Comparison of ENCODE assay signal across 1 cellular context in the genomic region with DNA sequence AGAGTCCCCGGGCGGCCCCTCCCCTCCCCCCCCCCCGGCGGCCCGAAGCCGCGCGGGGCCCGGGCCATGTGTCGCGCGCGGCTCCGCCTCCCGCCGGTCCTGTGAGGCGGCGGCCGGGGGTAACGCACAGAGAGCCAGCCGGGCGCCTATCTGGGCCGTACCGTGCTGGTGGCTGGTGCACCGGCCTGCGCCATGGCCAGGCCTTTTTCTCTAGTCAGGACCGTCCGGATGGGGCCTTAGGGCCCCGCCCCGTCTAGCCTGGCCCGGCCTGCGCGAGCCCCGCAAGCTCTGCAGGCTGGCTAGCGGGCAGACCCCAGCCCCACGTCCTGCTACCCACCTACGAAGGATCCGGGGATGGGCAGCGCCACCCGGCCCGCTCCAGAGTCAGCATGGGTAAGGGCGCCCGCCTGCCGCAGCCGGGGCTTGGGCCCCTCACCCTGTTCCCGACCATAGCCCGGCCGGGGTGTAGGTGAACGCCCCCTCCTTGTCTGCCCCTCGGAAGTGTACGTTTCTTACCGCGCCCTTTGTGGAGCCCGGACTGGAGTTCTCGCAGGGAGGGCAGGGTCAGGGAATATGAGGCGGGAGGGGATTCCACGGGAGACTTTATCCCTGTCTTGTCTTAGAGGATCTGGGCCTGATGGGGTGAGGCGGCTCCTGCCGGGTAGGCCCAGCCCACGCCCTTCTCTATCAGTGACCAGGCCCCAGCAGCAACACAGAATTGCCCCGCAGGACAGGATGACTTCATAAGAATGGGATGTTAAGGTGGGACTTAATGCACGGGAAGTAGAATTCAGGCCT.
TF ChIP-seq lines count a peak whose summit lies in the region.

A gene with protein sequence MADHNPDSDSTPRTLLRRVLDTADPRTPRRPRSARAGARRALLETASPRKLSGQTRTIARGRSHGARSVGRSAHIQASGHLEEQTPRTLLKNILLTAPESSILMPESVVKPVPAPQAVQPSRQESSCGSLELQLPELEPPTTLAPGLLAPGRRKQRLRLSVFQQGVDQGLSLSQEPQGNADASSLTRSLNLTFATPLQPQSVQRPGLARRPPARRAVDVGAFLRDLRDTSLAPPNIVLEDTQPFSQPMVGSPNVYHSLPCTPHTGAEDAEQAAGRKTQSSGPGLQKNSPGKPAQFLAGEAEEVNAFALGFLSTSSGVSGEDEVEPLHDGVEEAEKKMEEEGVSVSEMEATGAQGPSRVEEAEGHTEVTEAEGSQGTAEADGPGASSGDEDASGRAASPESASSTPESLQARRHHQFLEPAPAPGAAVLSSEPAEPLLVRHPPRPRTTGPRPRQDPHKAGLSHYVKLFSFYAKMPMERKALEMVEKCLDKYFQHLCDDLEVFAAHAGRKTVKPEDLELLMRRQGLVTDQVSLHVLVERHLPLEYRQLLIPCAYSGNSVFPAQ (minus strand): TSS at position 630 of the 798 bp plus-strand sequence. CDS start 13,834 bp downstream, outside the sequence.

TF ChIP-seq in HepG2, 621 proteins besides CTCF, POLR2A, EP300 and RAD21 (continued from another document and continues in another):
- TF ChIP-seq, protein P1, sequence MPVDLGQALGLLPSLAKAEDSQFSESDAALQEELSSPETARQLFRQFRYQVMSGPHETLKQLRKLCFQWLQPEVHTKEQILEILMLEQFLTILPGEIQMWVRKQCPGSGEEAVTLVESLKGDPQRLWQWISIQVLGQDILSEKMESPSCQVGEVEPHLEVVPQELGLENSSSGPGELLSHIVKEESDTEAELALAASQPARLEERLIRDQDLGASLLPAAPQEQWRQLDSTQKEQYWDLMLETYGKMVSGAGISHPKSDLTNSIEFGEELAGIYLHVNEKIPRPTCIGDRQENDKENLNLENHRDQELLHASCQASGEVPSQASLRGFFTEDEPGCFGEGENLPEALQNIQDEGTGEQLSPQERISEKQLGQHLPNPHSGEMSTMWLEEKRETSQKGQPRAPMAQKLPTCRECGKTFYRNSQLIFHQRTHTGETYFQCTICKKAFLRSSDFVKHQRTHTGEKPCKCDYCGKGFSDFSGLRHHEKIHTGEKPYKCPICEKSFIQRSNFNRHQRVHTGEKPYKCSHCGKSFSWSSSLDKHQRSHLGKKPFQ (CRISPR knock-in tag; IDR thresholded peaks at IDR 0.05; ENCODE audit: insufficient replicate concordance) = no peak
- TF ChIP-seq, protein P2, sequence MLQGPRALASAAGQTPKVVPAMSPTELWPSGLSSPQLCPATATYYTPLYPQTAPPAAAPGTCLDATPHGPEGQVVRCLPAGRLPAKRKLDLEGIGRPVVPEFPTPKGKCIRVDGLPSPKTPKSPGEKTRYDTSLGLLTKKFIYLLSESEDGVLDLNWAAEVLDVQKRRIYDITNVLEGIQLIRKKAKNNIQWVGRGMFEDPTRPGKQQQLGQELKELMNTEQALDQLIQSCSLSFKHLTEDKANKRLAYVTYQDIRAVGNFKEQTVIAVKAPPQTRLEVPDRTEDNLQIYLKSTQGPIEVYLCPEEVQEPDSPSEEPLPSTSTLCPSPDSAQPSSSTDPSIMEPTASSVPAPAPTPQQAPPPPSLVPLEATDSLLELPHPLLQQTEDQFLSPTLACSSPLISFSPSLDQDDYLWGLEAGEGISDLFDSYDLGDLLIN (CRISPR knock-in tag; IDR thresholded peaks at IDR 0.05; ENCODE audit: borderline replicate concordance) = no peak
- no peak for TF ChIP-seq ZNF788 (CRISPR knock-in tag; IDR thresholded peaks at IDR 0.05; ENCODE audit: borderline replicate concordance)
- TF ChIP-seq, protein P3, sequence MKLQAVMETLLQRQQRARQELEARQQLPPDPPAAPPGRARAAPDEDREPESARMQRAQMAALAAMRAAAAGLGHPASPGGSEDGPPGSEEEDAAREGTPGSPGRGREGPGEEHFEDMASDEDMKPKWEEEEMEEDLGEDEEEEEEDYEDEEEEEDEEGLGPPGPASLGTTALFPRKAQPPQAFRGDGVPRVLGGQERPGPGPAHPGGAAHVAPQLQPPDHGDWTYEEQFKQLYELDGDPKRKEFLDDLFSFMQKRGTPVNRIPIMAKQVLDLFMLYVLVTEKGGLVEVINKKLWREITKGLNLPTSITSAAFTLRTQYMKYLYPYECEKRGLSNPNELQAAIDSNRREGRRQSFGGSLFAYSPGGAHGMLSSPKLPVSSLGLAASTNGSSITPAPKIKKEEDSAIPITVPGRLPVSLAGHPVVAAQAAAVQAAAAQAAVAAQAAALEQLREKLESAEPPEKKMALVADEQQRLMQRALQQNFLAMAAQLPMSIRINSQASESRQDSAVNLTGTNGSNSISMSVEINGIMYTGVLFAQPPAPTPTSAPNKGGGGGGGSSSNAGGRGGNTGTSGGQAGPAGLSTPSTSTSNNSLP (IDR thresholded peaks at IDR 0.05; ENCODE audit: low read depth, low read length) = no peak
- TF ChIP-seq ZNF780A (CRISPR knock-in tag; IDR thresholded peaks at IDR 0.05) = no peak
- TF ChIP-seq, protein P4, sequence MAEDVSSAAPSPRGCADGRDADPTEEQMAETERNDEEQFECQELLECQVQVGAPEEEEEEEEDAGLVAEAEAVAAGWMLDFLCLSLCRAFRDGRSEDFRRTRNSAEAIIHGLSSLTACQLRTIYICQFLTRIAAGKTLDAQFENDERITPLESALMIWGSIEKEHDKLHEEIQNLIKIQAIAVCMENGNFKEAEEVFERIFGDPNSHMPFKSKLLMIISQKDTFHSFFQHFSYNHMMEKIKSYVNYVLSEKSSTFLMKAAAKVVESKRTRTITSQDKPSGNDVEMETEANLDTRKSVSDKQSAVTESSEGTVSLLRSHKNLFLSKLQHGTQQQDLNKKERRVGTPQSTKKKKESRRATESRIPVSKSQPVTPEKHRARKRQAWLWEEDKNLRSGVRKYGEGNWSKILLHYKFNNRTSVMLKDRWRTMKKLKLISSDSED (CRISPR knock-in tag; IDR thresholded peaks at IDR 0.05) = no peak
- TF ChIP-seq, protein P5, sequence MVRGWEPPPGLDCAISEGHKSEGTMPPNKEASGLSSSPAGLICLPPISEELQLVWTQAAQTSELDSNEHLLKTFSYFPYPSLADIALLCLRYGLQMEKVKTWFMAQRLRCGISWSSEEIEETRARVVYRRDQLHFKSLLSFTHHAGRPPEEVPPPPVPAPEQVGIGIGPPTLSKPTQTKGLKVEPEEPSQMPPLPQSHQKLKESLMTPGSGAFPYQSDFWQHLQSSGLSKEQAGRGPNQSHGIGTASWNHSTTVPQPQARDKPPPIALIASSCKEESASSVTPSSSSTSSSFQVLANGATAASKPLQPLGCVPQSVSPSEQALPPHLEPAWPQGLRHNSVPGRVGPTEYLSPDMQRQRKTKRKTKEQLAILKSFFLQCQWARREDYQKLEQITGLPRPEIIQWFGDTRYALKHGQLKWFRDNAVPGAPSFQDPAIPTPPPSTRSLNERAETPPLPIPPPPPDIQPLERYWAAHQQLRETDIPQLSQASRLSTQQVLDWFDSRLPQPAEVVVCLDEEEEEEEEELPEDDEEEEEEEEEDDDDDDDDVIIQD (CRISPR knock-in tag; IDR thresholded peaks at IDR 0.05; ENCODE audit: low read depth) = no peak
- TF ChIP-seq, protein P6, sequence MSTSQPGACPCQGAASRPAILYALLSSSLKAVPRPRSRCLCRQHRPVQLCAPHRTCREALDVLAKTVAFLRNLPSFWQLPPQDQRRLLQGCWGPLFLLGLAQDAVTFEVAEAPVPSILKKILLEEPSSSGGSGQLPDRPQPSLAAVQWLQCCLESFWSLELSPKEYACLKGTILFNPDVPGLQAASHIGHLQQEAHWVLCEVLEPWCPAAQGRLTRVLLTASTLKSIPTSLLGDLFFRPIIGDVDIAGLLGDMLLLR (CRISPR knock-in tag; IDR thresholded peaks at IDR 0.05) = 0 out of 2 replicates have a peak, but pooled peaks have one; percentile 18
- no peak for TF ChIP-seq ZNF720 (CRISPR knock-in tag; IDR thresholded peaks at IDR 0.05)
- TF ChIP-seq IRF2 (CRISPR knock-in tag; IDR thresholded peaks at IDR 0.05) = no peak
- TF ChIP-seq, protein P7, sequence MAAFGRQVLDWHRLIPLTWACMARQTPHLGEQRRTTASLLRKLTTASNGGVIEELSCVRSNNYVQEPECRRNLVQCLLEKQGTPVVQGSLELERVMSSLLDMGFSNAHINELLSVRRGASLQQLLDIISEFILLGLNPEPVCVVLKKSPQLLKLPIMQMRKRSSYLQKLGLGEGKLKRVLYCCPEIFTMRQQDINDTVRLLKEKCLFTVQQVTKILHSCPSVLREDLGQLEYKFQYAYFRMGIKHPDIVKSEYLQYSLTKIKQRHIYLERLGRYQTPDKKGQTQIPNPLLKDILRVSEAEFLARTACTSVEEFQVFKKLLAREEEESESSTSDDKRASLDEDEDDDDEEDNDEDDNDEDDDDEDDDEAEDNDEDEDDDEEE (CRISPR knock-in tag; IDR thresholded peaks at IDR 0.05) = 0 out of 2 replicates have a peak, but pooled peaks have one; percentile 41
- TF ChIP-seq CHD4 (IDR thresholded peaks at IDR 0.05; ENCODE audit: borderline replicate concordance, low read length) = no peak
- TF ChIP-seq PCBP2 (optimal IDR thresholded peaks at IDR 0.05; ENCODE audit: low read depth, low read length, poor library complexity, severe bottlenecking) = no peak
- TF ChIP-seq ZNF713 (CRISPR knock-in tag; IDR thresholded peaks at IDR 0.05) = no peak
- TF ChIP-seq ZBTB21 (CRISPR knock-in tag; IDR thresholded peaks at IDR 0.05) = no peak
- no peak for TF ChIP-seq ZNF567 (CRISPR knock-in tag; IDR thresholded peaks at IDR 0.05; ENCODE audit: borderline replicate concordance)
- TF ChIP-seq ZNF891 (CRISPR knock-in tag; IDR thresholded peaks at IDR 0.05) = 0 out of 2 replicates have a peak, but pooled peaks have one; percentile 46
- peak; percentile 56; the same call in 1 of the 2 replicates for TF ChIP-seq MEF2D (CRISPR knock-in tag; IDR thresholded peaks at IDR 0.05)
- TF ChIP-seq PHF21A (CRISPR knock-in tag; IDR thresholded peaks at IDR 0.05) = no peak
- TF ChIP-seq EHMT2 (IDR thresholded peaks at IDR 0.05; ENCODE audit: borderline replicate concordance, low read depth, low read length) = no peak
- TF ChIP-seq, protein P8, sequence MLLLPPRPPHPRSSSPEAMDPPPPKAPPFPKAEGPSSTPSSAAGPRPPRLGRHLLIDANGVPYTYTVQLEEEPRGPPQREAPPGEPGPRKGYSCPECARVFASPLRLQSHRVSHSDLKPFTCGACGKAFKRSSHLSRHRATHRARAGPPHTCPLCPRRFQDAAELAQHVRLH (CRISPR knock-in tag; IDR thresholded peaks at IDR 0.05; ENCODE audit: borderline replicate concordance, low read depth) = no peak
- TF ChIP-seq, protein P9, sequence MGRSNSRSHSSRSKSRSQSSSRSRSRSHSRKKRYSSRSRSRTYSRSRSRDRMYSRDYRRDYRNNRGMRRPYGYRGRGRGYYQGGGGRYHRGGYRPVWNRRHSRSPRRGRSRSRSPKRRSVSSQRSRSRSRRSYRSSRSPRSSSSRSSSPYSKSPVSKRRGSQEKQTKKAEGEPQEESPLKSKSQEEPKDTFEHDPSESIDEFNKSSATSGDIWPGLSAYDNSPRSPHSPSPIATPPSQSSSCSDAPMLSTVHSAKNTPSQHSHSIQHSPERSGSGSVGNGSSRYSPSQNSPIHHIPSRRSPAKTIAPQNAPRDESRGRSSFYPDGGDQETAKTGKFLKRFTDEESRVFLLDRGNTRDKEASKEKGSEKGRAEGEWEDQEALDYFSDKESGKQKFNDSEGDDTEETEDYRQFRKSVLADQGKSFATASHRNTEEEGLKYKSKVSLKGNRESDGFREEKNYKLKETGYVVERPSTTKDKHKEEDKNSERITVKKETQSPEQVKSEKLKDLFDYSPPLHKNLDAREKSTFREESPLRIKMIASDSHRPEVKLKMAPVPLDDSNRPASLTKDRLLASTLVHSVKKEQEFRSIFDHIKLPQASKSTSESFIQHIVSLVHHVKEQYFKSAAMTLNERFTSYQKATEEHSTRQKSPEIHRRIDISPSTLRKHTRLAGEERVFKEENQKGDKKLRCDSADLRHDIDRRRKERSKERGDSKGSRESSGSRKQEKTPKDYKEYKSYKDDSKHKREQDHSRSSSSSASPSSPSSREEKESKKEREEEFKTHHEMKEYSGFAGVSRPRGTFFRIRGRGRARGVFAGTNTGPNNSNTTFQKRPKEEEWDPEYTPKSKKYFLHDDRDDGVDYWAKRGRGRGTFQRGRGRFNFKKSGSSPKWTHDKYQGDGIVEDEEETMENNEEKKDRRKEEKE (IDR thresholded peaks at IDR 0.05) = no peak
- TF ChIP-seq STAT5B (CRISPR knock-in tag; IDR thresholded peaks at IDR 0.05) = no peak
- TF ChIP-seq ZMYM4 (CRISPR knock-in tag; IDR thresholded peaks at IDR 0.05) = no peak
- TF ChIP-seq, protein P10, sequence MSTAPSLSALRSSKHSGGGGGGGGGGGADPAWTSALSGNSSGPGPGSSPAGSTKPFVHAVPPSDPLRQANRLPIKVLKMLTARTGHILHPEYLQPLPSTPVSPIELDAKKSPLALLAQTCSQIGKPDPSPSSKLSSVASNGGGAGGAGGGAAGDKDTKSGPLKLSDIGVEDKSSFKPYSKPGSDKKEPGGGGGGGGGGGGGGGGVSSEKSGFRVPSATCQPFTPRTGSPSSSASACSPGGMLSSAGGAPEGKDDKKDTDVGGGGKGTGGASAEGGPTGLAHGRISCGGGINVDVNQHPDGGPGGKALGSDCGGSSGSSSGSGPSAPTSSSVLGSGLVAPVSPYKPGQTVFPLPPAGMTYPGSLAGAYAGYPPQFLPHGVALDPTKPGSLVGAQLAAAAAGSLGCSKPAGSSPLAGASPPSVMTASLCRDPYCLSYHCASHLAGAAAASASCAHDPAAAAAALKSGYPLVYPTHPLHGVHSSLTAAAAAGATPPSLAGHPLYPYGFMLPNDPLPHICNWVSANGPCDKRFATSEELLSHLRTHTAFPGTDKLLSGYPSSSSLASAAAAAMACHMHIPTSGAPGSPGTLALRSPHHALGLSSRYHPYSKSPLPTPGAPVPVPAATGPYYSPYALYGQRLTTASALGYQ (CRISPR knock-in tag; IDR thresholded peaks at IDR 0.05) = no peak
- TF ChIP-seq, protein P11, sequence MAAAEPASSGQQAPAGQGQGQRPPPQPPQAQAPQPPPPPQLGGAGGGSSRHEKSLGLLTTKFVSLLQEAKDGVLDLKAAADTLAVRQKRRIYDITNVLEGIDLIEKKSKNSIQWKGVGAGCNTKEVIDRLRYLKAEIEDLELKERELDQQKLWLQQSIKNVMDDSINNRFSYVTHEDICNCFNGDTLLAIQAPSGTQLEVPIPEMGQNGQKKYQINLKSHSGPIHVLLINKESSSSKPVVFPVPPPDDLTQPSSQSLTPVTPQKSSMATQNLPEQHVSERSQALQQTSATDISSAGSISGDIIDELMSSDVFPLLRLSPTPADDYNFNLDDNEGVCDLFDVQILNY (CRISPR knock-in tag; conservative IDR thresholded peaks at IDR 0.05) = no peak
- TF ChIP-seq SMARCC2 (IDR thresholded peaks at IDR 0.05) = no peak
- peak; percentile 70 for TF ChIP-seq PHF8 (CRISPR knock-in tag; IDR thresholded peaks at IDR 0.05)
- no peak for TF ChIP-seq ZNF792 (CRISPR knock-in tag; IDR thresholded peaks at IDR 0.05)
- TF ChIP-seq, protein P12, sequence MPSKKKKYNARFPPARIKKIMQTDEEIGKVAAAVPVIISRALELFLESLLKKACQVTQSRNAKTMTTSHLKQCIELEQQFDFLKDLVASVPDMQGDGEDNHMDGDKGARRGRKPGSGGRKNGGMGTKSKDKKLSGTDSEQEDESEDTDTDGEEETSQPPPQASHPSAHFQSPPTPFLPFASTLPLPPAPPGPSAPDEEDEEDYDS (CRISPR knock-in tag; IDR thresholded peaks at IDR 0.05) = no peak
- TF ChIP-seq SIX1 (CRISPR knock-in tag; IDR thresholded peaks at IDR 0.05; ENCODE audit: borderline replicate concordance) = no peak
- no peak for TF ChIP-seq ZSCAN9 (CRISPR knock-in tag; IDR thresholded peaks at IDR 0.05; ENCODE audit: borderline replicate concordance)
- TF ChIP-seq, protein P13, sequence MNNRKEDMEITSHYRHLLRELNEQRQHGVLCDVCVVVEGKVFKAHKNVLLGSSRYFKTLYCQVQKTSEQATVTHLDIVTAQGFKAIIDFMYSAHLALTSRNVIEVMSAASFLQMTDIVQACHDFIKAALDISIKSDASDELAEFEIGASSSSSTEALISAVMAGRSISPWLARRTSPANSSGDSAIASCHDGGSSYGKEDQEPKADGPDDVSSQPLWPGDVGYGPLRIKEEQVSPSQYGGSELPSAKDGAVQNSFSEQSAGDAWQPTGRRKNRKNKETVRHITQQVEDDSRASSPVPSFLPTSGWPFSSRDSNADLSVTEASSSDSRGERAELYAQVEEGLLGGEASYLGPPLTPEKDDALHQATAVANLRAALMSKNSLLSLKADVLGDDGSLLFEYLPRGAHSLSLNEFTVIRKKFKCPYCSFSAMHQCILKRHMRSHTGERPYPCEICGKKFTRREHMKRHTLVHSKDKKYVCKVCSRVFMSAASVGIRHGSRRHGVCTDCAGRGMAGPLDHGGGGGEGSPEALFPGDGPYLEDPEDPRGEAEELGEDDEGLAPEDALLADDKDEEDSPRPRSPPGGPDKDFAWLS (CRISPR knock-in tag; IDR thresholded peaks at IDR 0.05; ENCODE audit: borderline replicate concordance) = no peak
